29 cellular contexts compared by ENCODE assay signal in the genomic region with DNA sequence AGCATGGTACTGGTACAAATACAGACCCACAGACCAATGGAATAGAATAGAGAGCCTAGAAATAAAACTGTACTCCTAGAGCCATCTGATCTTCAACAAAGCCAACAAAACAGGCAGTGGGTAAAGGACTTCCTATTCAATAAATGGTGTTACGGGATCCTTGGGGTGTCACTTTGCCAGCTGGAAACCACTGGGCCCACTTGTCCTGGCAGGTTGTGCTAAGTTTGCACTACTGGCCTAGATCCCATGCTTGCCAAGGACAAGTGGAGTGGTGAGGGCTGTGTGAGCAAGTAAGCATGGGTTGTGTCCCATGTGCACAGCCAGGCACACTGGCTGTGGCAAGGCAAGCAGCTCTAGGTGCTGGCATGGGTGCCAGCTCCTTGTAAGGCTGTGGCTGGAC. TPM values are rescaled to one million over a fixed set of nuclear protein-coding genes. Genes with fewer than 3 reads are reported as not detected.
DNase-seq lines count a peak whose midpoint lies in the region; ATAC-seq, FAIRE-seq and TF ChIP-seq lines count a peak whose summit lies in the region.
"Had no signal": no experiment of that assay in that cellular context is flagged by ENCODE, and none has a peak within 500 bp of the region (broad histone marks: within the 10 kb centered on the region; RNA-seq: fewer than 3 reads in every experiment).

No MANE protein-coding gene starts in this region.

- intact Hi-C loops in prostate gland (cut with DNase I) = no loop called here

- no peak overlapping the region for H3K14ac ChIP-seq in H1 (ENCODE audit: insufficient read length)

- no peak overlapping the region for H2AFZ ChIP-seq in H1 (ENCODE audit: low read length)

- DNase-seq in H1 (ENCODE audit: low read depth in 1 of 2, low spot score in 2 of 2) = no peak
- peak; percentile 75 for DNase-seq in prostate gland (ENCODE audit: low spot score)
- no peak for DNase-seq in NCI-H2227 (lab: John Stamatoyannopoulos, UW; ENCODE audit: unreplicated experiment)
- DNase-seq: 8988T; ACHN; BE2C; C1 segment of cervical spinal cord; CD4-positive, alpha-beta memory T cell; CD4-positive, CD25-positive, alpha-beta regulatory T cell; CD8-positive, alpha-beta memory T cell; COR-L47; DMS 273 treated with DMSO at 0.1 percent for 48 hours; DMS153; DMS53; DMS79; DND-41; EL; GDM1 had no signal

- no peak overlapping the region for H2BK12ac ChIP-seq in H1 (ENCODE audit: low read depth, low read length)

- no peak for TF ChIP-seq RAD21 in H1 (IDR thresholded peaks at IDR 0.05 in 1 of 2, conservative IDR thresholded peaks at IDR 0.05 in 1 of 2; ENCODE audit: low read depth in 2 of 2, low read length in 2 of 2)

- TF ChIP-seq CTCF in H1 (IDR thresholded peaks at IDR 0.05; ENCODE audit: control extremely low read depth in 1 of 3, insufficient read depth in 1 of 3, low read depth in 1 of 3, low read length in 3 of 3) (no peak), prostate gland (IDR thresholded peaks at IDR 0.05) (no peak)

- TF ChIP-seq EP300 in H1 (IDR thresholded peaks at IDR 0.05; ENCODE audit: borderline replicate concordance in 1 of 2, low read depth in 2 of 2, low read length in 2 of 2) = no peak

- no peak for TF ChIP-seq POLR2A in H1 (IDR thresholded peaks at IDR 0.05; ENCODE audit: control extremely low read depth in 1 of 2, low read depth in 2 of 2, low read length in 2 of 2)
- TF ChIP-seq POLR2A in prostate gland (IDR thresholded peaks at IDR 0.05) = no peak

- no peak overlapping the region for H4K91ac ChIP-seq in H1 (replicated peaks; ENCODE audit: insufficient read length, low read length)

- H4K20me1 ChIP-seq in H1 (replicated peaks in 1 of 2; ENCODE audit: control insufficient read depth in 1 of 2, insufficient read depth in 2 of 2, low read length in 2 of 2) = no peaks in the 10 kb centered on the region
- H4K20me1 ChIP-seq: BLaER1 had no signal

- no peak overlapping the region for H4K8ac ChIP-seq in H1 (ENCODE audit: extremely low read depth, insufficient read depth, low read length)

- 92% methylated on average over 1 of the region's 1 CpG; no CpG with 5 or more reads in 1 of the 2 experiments for WGBS in H1 (ENCODE audit: extremely low coverage in 1 of 2, insufficient coverage in 1 of 2, insufficient read length in 1 of 2, insufficient replicate concordance in 2 of 2, low coverage in 1 of 2, low lambda C conversion rate in 2 of 2, missing lambda C conversion rate in 1 of 2), 2 experiments
- WGBS in prostate gland = 35% methylated on average over 1 of the region's 1 CpG

- POLR2A ChIA-PET in H1 (lab: Charles Lee; ENCODE audit: partially characterized antibody) = no interaction called here

- H3K4me1 ChIP-seq in H1 (replicated peaks in 1 of 4; ENCODE audit: control insufficient read depth in 3 of 4, insufficient read depth in 4 of 4, low read length in 3 of 4) (no peaks in the 10 kb centered on the region; a peak in 1 of 7 replicates), prostate gland (replicated peaks) (no peaks in the 10 kb centered on the region)
- H3K4me1 ChIP-seq: BE2C, BLaER1 had no signal

- no peak overlapping the region for H3K56ac ChIP-seq in H1 (replicated peaks; ENCODE audit: insufficient read length, low read depth, low read length)

- H3K79me2 ChIP-seq in H1 (ENCODE audit: control insufficient read depth in 1 of 2, insufficient read depth in 2 of 2, low read length in 2 of 2) = no peaks in the 10 kb centered on the region

- H3K27ac ChIP-seq in H1 (ENCODE audit: low read depth, low read length) (no peak overlapping the region), prostate gland (no peak overlapping the region)
- H3K27ac ChIP-seq: BLaER1 had no signal

- H3K4me2 ChIP-seq in H1 (ENCODE audit: insufficient read depth in 1 of 2, low read depth in 2 of 2, low read length in 2 of 2) = no peak overlapping the region
- H3K4me2 ChIP-seq: BLaER1 had no signal

- H2BK20ac ChIP-seq in H1 (ENCODE audit: low read length) = no peak overlapping the region

- no peak overlapping the region for H2BK120ac ChIP-seq in H1 (replicated peaks; ENCODE audit: low read depth, low read length)

- no peak overlapping the region for H3K9ac ChIP-seq in H1 (replicated peaks in 1 of 4; ENCODE audit: extremely low read depth in 1 of 4, low read depth in 3 of 4, low read length in 3 of 4)
- H3K9ac ChIP-seq: BLaER1 had no signal

- ATAC-seq in esophagus mucosa (no peak), HG02623 (IDR thresholded peaks at IDR 0.05; ENCODE audit: unreplicated experiment) (no peak)
- ATAC-seq: GM12878 had no signal

- FAIRE-seq in H1 (lab: Jason Lieb, UNC) = no peak
- FAIRE-seq: A204.1, GM12878, GM19239 had no signal

- H3K9me3 ChIP-seq in H1 (ENCODE audit: insufficient read depth in 2 of 2, low read depth in 1 of 2, low read length in 1 of 2) (no peaks in the 10 kb centered on the region), prostate gland (no peaks in the 10 kb centered on the region)
- H3K9me3 ChIP-seq: BE2C had no signal

- no peak overlapping the region for H3K18ac ChIP-seq in H1 (ENCODE audit: extremely low read depth, low read length)

- H3K4me3 ChIP-seq in H1 (ENCODE audit: extremely low read depth in 1 of 4, insufficient read depth in 2 of 4, low read depth in 3 of 4, low read length in 4 of 4) = no peak overlapping the region
- H3K4me3 ChIP-seq in prostate gland = no peak overlapping the region
- H3K4me3 ChIP-seq: BLaER1, GM12878 had no signal

- H3K27me3 ChIP-seq in H1 (replicated peaks in 1 of 4; ENCODE audit: control insufficient read depth in 3 of 4, extremely low read depth in 1 of 4, insufficient read depth in 3 of 4, low read length in 3 of 4) (no peaks in the 10 kb centered on the region), prostate gland (replicated peaks; ENCODE audit: insufficient read depth) (no peaks in the 10 kb centered on the region)
- H3K27me3 ChIP-seq: BE2C, BLaER1 had no signal

- CTCF ChIA-PET in H1 (lab: Charles Lee; ENCODE audit: partially characterized antibody) = interaction anchor here (0.7 to 3.1 kb wide), 9 partner anchors 11 to 699 kb away, joined by 3 to 11 read pairs (median 4); no protein-coding TSS in a partner anchor

- H2AK5ac ChIP-seq in H1 (ENCODE audit: low read depth, low read length) = no peak overlapping the region

- H3K23ac ChIP-seq in H1 (ENCODE audit: insufficient read length) = no peak overlapping the region

- no peak overlapping the region for H2BK5ac ChIP-seq in H1 (ENCODE audit: low read depth, low read length)

- H2BK15ac ChIP-seq in H1 (ENCODE audit: low read length) = no peak overlapping the region

- no peak overlapping the region for H4K5ac ChIP-seq in H1 (ENCODE audit: insufficient read length, low read depth, low read length)

- peak overlapping the region; percentile 48 for H3K4ac ChIP-seq in H1 (replicated peaks; ENCODE audit: insufficient read length, low read depth, low read length)

- H3K79me1 ChIP-seq in H1 (ENCODE audit: low read depth, low read length) = no peaks in the 10 kb centered on the region

- no peaks in the 10 kb centered on the region for H3K36me3 ChIP-seq in H1 (ENCODE audit: control insufficient read depth in 2 of 4, insufficient read depth in 4 of 4, low read length in 3 of 4)
- H3K36me3 ChIP-seq in prostate gland = no peaks in the 10 kb centered on the region
- H3K36me3 ChIP-seq: BE2C, BLaER1 had no signal

- H3K23me2 ChIP-seq in H1 (ENCODE audit: low read depth, low read length) = no peaks in the 10 kb centered on the region

TF ChIP-seq in H1, 55 proteins besides CTCF, POLR2A, EP300 and RAD21:
- TF ChIP-seq KDM1A (IDR thresholded peaks at IDR 0.05; ENCODE audit: borderline replicate concordance, low read length) (no peak), SP4 (IDR thresholded peaks at IDR 0.05; ENCODE audit: low read length) (no peak), SIRT6 (IDR thresholded peaks at IDR 0.05; ENCODE audit: low read length) (no peak), CHD1 (IDR thresholded peaks at IDR 0.05; ENCODE audit: low read depth, low read length) (no peak), GTF2F1 (IDR thresholded peaks at IDR 0.05; ENCODE audit: borderline replicate concordance, low read depth, low read length) (no peak), CTBP2 (IDR thresholded peaks at IDR 0.05; ENCODE audit: borderline replicate concordance, insufficient read depth, insufficient read length, low read length) (no peak), TAF7 (optimal IDR thresholded peaks at IDR 0.05; ENCODE audit: borderline replicate concordance, low read depth, low read length) (no peak), GABPA (IDR thresholded peaks at IDR 0.05; ENCODE audit: borderline replicate concordance, insufficient read depth, low read length) (no peak), JUN (IDR thresholded peaks at IDR 0.05; ENCODE audit: low read depth, low read length) (no peak), SAP30 (IDR thresholded peaks at IDR 0.05; ENCODE audit: insufficient read depth, insufficient replicate concordance, low read length) (no peak), EZH2 (IDR thresholded peaks at IDR 0.05; ENCODE audit: low read depth, low read length, severe bottlenecking) (no peak), RBBP5 (IDR thresholded peaks at IDR 0.05; ENCODE audit: borderline replicate concordance, low read depth, low read length) (no peak), CBX8 (IDR thresholded peaks at IDR 0.05; ENCODE audit: borderline replicate concordance, low read depth, low read length) (no peak), JUND (IDR thresholded peaks at IDR 0.05; ENCODE audit: low read length) (no peak), CEBPB (IDR thresholded peaks at IDR 0.05; ENCODE audit: low read depth, low read length) (no peak), TBP (IDR thresholded peaks at IDR 0.05; ENCODE audit: low read depth, low read length) (no peak), RXRA (IDR thresholded peaks at IDR 0.05; ENCODE audit: insufficient read depth, low read depth, low read length) (no peak), POU5F1 (IDR thresholded peaks at IDR 0.05; ENCODE audit: low read depth, low read length) (no peak)
- TF ChIP-seq, protein P1, sequence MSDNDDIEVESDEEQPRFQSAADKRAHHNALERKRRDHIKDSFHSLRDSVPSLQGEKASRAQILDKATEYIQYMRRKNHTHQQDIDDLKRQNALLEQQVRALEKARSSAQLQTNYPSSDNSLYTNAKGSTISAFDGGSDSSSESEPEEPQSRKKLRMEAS (IDR thresholded peaks at IDR 0.05) = no peak

RNA-seq across cellular contexts. Expression of a gene that starts 8.8 kb away (rescaled TPM):
- total RNA-seq in H1 (2021; fragmentation: NEBNext Ultra II Directional; extraction: Animal tissue kit (Norgen Biotek cat#: 25700)) = not detected in 2 replicates
- not detected in 2 replicates for polyA plus RNA-seq in H1 (2011; rRNA removed)
- not detected for polyA plus RNA-seq in H1 (2011; cell fraction: cytosol; rRNA removed)
- not detected for polyA plus RNA-seq in H1 (2011; cell fraction: nucleus; rRNA removed)
- not detected in 4 replicates for polyA plus RNA-seq in H1 (2012, experiment 1 of 2)
- not detected for polyA plus RNA-seq in H1 (2012, experiment 2 of 2)
- polyA plus RNA-seq in H1 (2013, experiment 1 of 2) = not detected
- not detected for polyA plus RNA-seq in H1 (2013, experiment 2 of 2)
- not detected in 2 replicates for polyA minus RNA-seq in H1 (2011; rRNA and poly(A)+ RNA removed)
- polyA minus RNA-seq in H1 (2011; cell fraction: cytosol; rRNA and poly(A)+ RNA removed) = not detected
- polyA minus RNA-seq in H1 (2011; cell fraction: nucleus; rRNA and poly(A)+ RNA removed) = not detected
- 1 to 10 TPM in 1 of 2 donors, under 1 TPM in 1; 0.14 to 1.9 TPM for total RNA-seq in prostate gland
- not detected for total RNA-seq in esophagus mucosa
- total RNA-seq: A673; CD4-positive, alpha-beta memory T cell; CD4-positive, CD25-positive, alpha-beta regulatory T cell; CD8-positive, alpha-beta memory T cell; Daoy; G401 had no signal
- polyA plus RNA-seq: AG04450; CD14-positive monocyte; CD4-positive, alpha-beta memory T cell; CD4-positive, CD25-positive, alpha-beta regulatory T cell; CD8-positive, alpha-beta memory T cell had no signal
